8 cellular contexts compared by ENCODE assay signal in the genomic region with DNA sequence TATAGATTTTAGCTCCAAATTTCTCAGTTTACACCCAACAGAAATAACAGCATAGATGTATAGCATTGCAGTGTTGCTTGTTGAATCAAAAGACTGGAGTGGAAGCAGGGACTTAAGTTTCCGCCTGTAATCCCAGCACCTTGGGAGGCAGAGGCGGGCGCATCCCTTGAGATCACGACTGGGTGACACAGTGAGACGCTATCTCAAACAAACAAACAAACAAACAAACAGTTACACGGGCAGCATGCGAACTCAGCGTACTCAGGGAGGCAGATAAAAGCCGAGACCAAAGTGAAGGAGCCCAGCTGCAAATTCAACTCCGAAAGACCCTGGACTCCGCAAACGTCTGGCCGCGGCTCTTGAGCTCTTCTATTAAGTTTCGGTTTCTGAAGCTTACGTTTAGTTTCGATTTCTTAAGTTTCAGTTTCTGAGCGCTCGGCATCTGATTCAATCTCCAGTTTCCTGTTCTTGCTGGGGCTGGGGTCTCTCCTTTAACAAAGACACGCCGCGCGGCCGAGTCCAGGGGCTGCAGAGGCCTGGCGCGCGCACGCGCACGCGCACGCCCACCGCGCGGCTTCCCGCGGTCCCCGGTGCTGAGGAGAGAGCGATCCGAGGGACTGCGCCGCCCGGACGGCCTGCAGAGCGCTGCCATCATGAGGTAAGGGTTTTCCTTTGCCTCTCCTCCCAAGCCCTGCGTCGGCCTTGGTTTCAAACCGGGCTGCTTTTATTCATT. TPM values are rescaled to one million over a fixed set of nuclear protein-coding genes. Genes with fewer than 3 reads are reported as not detected.
A peak's percentile ranks its signal among the peaks of the same experiment; 100 is the strongest.
DNase-seq lines count a peak whose midpoint lies in the region; TF ChIP-seq lines count a peak whose summit lies in the region.

A gene with protein sequence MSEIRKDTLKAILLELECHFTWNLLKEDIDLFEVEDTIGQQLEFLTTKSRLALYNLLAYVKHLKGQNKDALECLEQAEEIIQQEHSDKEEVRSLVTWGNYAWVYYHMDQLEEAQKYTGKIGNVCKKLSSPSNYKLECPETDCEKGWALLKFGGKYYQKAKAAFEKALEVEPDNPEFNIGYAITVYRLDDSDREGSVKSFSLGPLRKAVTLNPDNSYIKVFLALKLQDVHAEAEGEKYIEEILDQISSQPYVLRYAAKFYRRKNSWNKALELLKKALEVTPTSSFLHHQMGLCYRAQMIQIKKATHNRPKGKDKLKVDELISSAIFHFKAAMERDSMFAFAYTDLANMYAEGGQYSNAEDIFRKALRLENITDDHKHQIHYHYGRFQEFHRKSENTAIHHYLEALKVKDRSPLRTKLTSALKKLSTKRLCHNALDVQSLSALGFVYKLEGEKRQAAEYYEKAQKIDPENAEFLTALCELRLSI (plus strand): TSS at position 423 of the 733 bp plus-strand sequence. CDS start 231 bp downstream, at position 654.

- peaks cover 12% of the 10 kb centered on the region for H3K27me3 Mint-ChIP-seq in T-helper 2 cell treated with Interferon-gamma antibody and Interleukin-4, amounts not matched to agents 5 μg/mL and 100 μg/mL, for 36 hours (ENCODE audit: low read depth)

- no peak for TF ChIP-seq POLR2A in NB4 (IDR thresholded peaks at IDR 0.05; ENCODE audit: extremely low read depth, insufficient read length)
- TF ChIP-seq POLR2A in uterus (IDR thresholded peaks at IDR 0.05) = peak; percentile 70 to 76

- H3K36me3 Mint-ChIP-seq in T-helper 2 cell treated with Interferon-gamma antibody and Interleukin-4, amounts not matched to agents 5 μg/mL and 100 μg/mL, for 36 hours (ENCODE audit: low read depth) = peaks cover 37% of the 10 kb centered on the region

- peak within 1 kb of the TSS; percentile 94 for H3K27ac Mint-ChIP-seq in T-helper 2 cell treated with Interferon-gamma antibody and Interleukin-4, amounts not matched to agents 5 μg/mL and 100 μg/mL, for 36 hours

- H3K4me3 ChIP-seq in HEK293 (ENCODE audit: low read depth, low read length) (peak within 1 kb of the TSS; percentile 74), NB4 (ENCODE audit: low read depth, low read length) (peak within 1 kb of the TSS; percentile 85), astrocyte of the cerebellum (ENCODE audit: low read depth, low read length) (peak within 1 kb of the TSS; percentile 80), uterus (peak within 1 kb of the TSS; percentile 70 to 74)

- peaks cover 54% of the 10 kb centered on the region for H3K4me1 Mint-ChIP-seq in T-helper 2 cell treated with Interferon-gamma antibody and Interleukin-4, amounts not matched to agents 5 μg/mL and 100 μg/mL, for 36 hours (ENCODE audit: low read depth)

- POLR2A ChIA-PET in HEK293 (lab: Yijun Ruan, JAX) = no interaction called here

- CTCF ChIA-PET in HEK293 (lab: Yijun Ruan, JAX) = interaction anchor here (0.8 to 1.3 kb wide), 3 partner anchors 21 to 151 kb away, joined by 3 to 4 read pairs (median 3); a partner anchor contains a TSS

- intact Hi-C loops in uterus (cut with DNase I; ENCODE audit: low total_unique reads) = no loop called here

- H3K4me1 ChIP-seq in HEK293 (ENCODE audit: control insufficient read depth, insufficient read depth, low read length) (peaks cover 3% of the 10 kb centered on the region; the same call in 1 of the 2 replicates), uterus (no peaks in the 10 kb centered on the region)

- in situ Hi-C loops in astrocyte of the cerebellum (cut with HindIII; ENCODE audit: low sequenced_read_pairs) = loop anchor here (25.0 kb wide), 1 partner anchor 1173 kb away; no protein-coding TSS in a partner anchor

- H3K9me3 ChIP-seq in HEK293 (ENCODE audit: control insufficient read depth, insufficient read depth, low read depth, low read length) (no peaks in the 10 kb centered on the region), uterus (no peaks in the 10 kb centered on the region)

- H3K27me3 ChIP-seq in uterus = no peaks in the 10 kb centered on the region

- peaks cover 8% of the 10 kb centered on the region for H3K9me3 Mint-ChIP-seq in T-helper 2 cell treated with Interferon-gamma antibody and Interleukin-4, amounts not matched to agents 5 μg/mL and 100 μg/mL, for 36 hours

- TF ChIP-seq CTCF in GM10266 (IDR thresholded peaks at IDR 0.05; ENCODE audit: control insufficient read depth, insufficient read depth, low read depth, missing control alignments) (no peak), HEK293 (tag by site-specific recombination; IDR thresholded peaks at IDR 0.05) (no peak), NB4 (IDR thresholded peaks at IDR 0.05; ENCODE audit: low read depth, low read length) (no peak), astrocyte of the cerebellum (IDR thresholded peaks at IDR 0.05; ENCODE audit: low read depth, low read length, missing control alignments) (no peak), uterus (IDR thresholded peaks at IDR 0.05) (peak in 1 of 4 experiments; percentile 26)

- DNase-seq in GM10266 (ENCODE audit: extremely low spot score) (peak; percentile 78), NB4 (ENCODE audit: low read depth) (peak; percentile 82), astrocyte of the cerebellum (ENCODE audit: low read depth) (no peak), hepatic stellate cell (ENCODE audit: low spot score) (peak; percentile 68), putamen (ENCODE audit: low spot score) (peak; percentile 81), uterus (peak; percentile 74 to 76)
- peak; percentile 62 for DNase-seq in T-helper 2 cell treated with Interferon-gamma antibody and Interleukin-4, amounts not matched to agents 5 μg/mL and 100 μg/mL, for 36 hours (ENCODE audit: low spot score)

- peak within 1 kb of the TSS; percentile 90 for H3K4me3 Mint-ChIP-seq in T-helper 2 cell treated with Interferon-gamma antibody and Interleukin-4, amounts not matched to agents 5 μg/mL and 100 μg/mL, for 36 hours

- H3K27ac ChIP-seq in HEK293 (ENCODE audit: extremely low read depth, low read depth, low read length) (peak within 1 kb of the TSS; percentile 68), uterus (peak within 1 kb of the TSS; percentile 95)

- H3K36me3 ChIP-seq in HEK293 (ENCODE audit: control insufficient read depth in 2 of 2, insufficient read depth in 1 of 2, low read length in 2 of 2) = peaks cover 7 to 15% of the 10 kb centered on the region in 2 experiments
- no peaks in the 10 kb centered on the region for H3K36me3 ChIP-seq in uterus

TF ChIP-seq in HEK293, 187 proteins besides CTCF, POLR2A, EP300 and RAD21 (continues in another document):
- TF ChIP-seq ZNF596 (tag by site-specific recombination; IDR thresholded peaks at IDR 0.05) (0 out of 2 replicates have a peak, but pooled peaks have one; percentile 17), GLIS2 (tag by site-specific recombination; IDR thresholded peaks at IDR 0.05) (no peak), WT1 (tag by site-specific recombination; IDR thresholded peaks at IDR 0.05) (peak; percentile 38; the same call in 1 of the 2 replicates), ZSCAN30 (tag by site-specific recombination; IDR thresholded peaks at IDR 0.05) (0 out of 2 replicates have a peak, but pooled peaks have one; percentile 23), ZBTB20 (tag by site-specific recombination; IDR thresholded peaks at IDR 0.05) (no peak), KLF9 (tag by site-specific recombination; IDR thresholded peaks at IDR 0.05; ENCODE audit: low read depth) (peak; percentile 30; the same call in 1 of the 2 replicates), ZNF830 (tag by site-specific recombination; IDR thresholded peaks at IDR 0.05; ENCODE audit: low read depth) (no peak), ZXDB (tag by site-specific recombination; IDR thresholded peaks at IDR 0.05) (peak; percentile 58; the same call in 1 of the 2 replicates), ZBTB17 (tag by site-specific recombination; IDR thresholded peaks at IDR 0.05) (0 out of 2 replicates have a peak, but pooled peaks have one; percentile 11)
- TF ChIP-seq, protein P1, sequence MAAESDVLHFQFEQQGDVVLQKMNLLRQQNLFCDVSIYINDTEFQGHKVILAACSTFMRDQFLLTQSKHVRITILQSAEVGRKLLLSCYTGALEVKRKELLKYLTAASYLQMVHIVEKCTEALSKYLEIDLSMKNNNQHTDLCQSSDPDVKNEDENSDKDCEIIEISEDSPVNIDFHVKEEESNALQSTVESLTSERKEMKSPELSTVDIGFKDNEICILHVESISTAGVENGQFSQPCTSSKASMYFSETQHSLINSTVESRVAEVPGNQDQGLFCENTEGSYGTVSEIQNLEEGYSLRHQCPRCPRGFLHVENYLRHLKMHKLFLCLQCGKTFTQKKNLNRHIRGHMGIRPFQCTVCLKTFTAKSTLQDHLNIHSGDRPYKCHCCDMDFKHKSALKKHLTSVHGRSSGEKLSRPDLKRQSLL (tag by site-specific recombination; IDR thresholded peaks at IDR 0.05) = 0 out of 2 replicates have a peak, but pooled peaks have one; percentile 8
- TF ChIP-seq, protein P2, sequence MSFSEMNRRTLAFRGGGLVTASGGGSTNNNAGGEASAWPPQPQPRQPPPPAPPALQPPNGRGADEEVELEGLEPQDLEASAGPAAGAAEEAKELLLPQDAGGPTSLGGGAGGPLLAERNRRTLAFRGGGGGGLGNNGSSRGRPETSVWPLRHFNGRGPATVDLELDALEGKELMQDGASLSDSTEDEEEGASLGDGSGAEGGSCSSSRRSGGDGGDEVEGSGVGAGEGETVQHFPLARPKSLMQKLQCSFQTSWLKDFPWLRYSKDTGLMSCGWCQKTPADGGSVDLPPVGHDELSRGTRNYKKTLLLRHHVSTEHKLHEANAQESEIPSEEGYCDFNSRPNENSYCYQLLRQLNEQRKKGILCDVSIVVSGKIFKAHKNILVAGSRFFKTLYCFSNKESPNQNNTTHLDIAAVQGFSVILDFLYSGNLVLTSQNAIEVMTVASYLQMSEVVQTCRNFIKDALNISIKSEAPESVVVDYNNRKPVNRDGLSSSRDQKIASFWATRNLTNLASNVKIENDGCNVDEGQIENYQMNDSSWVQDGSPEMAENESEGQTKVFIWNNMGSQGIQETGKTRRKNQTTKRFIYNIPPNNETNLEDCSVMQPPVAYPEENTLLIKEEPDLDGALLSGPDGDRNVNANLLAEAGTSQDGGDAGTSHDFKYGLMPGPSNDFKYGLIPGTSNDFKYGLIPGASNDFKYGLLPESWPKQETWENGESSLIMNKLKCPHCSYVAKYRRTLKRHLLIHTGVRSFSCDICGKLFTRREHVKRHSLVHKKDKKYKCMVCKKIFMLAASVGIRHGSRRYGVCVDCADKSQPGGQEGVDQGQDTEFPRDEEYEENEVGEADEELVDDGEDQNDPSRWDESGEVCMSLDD (tag by site-specific recombination; IDR thresholded peaks at IDR 0.05) = no peak

RNA-seq across cellular contexts. Expression of the gene that starts here (rescaled TPM):
- 10 to 100 TPM in 3 of 4 donors, 1 to 10 TPM in 1; 7.7 to 38.2 (median 29.4) TPM for total RNA-seq in uterus
